Comparison of ENCODE assay signal across 19 cellular contexts in genomic region chr9:29928072-29928471, GRCh38.
A peak's percentile ranks its signal among the peaks of the same experiment; 100 is the strongest.
DNase-seq lines count a peak whose midpoint lies in the region; ATAC-seq, FAIRE-seq and TF ChIP-seq lines count a peak whose summit lies in the region.
"Had no signal": no experiment of that assay in that cellular context is flagged by ENCODE, and none has a peak within 500 bp of the region (broad histone marks: within the 10 kb centered on the region; RNA-seq: fewer than 3 reads in every experiment).

No MANE protein-coding gene starts in this region.

- H3K9me3 ChIP-seq in HepG2 (ENCODE audit: low read length): no peaks in the 10 kb centered on the region
- H3K9me3 ChIP-seq in right lobe of liver: no peaks in the 10 kb centered on the region
- H3K9me3 ChIP-seq in H1 (ENCODE audit: insufficient read depth in 2 of 2, low read depth in 1 of 2, low read length in 1 of 2): no peaks in the 10 kb centered on the region
- H3K9me3 ChIP-seq in neural progenitor cell (ENCODE audit: low read depth): no peaks in the 10 kb centered on the region
- peaks cover 28% of the 10 kb centered on the region for H3K9me3 ChIP-seq in left ventricle myocardium inferior (replicated peaks)
- H3K9me3 ChIP-seq: HAP-1 had no signal

- no peak for TF ChIP-seq POLR2A in HepG2 (IDR thresholded peaks at IDR 0.05; ENCODE audit: insufficient read depth in 1 of 2, low read depth in 2 of 2, low read length in 2 of 2)
- TF ChIP-seq POLR2A in right lobe of liver (IDR thresholded peaks at IDR 0.05): no peak
- TF ChIP-seq POLR2A in H1 (IDR thresholded peaks at IDR 0.05; ENCODE audit: control extremely low read depth in 1 of 2, low read depth in 2 of 2, low read length in 2 of 2): no peak

- no peak overlapping the region for H3K56ac ChIP-seq in H1 (replicated peaks; ENCODE audit: insufficient read length, low read depth, low read length)

- no peak for TF ChIP-seq RAD21 in HepG2 (CRISPR knock-in tag; IDR thresholded peaks at IDR 0.05)
- TF ChIP-seq RAD21 in H1 (IDR thresholded peaks at IDR 0.05 in 1 of 2, conservative IDR thresholded peaks at IDR 0.05 in 1 of 2; ENCODE audit: low read depth in 2 of 2, low read length in 2 of 2): no peak

- TF ChIP-seq CTCF in HepG2 (CRISPR knock-in tag; IDR thresholded peaks at IDR 0.05) (no peak), right lobe of liver (IDR thresholded peaks at IDR 0.05) (no peak), H1 (IDR thresholded peaks at IDR 0.05; ENCODE audit: control extremely low read depth in 1 of 3, insufficient read depth in 1 of 3, low read depth in 1 of 3, low read length in 3 of 3) (no peak), neural progenitor cell (IDR thresholded peaks at IDR 0.05) (no peak), left ventricle myocardium inferior (IDR thresholded peaks at IDR 0.05; ENCODE audit: borderline replicate concordance) (no peak), mesothelial cell of epicardium (IDR thresholded peaks at IDR 0.05; ENCODE audit: unreplicated experiment) (no peak)

- in situ Hi-C loops in HepG2 (cut with HindIII; ENCODE audit: extremely low pct_ligation_motif_present, low pct_unique_long_range_greater_than_20kb): no loop called here

- H3K27ac Mint-ChIP-seq in neural progenitor cell (no peak overlapping the region), mesothelial cell of epicardium (no peak overlapping the region)
- H3K27ac Mint-ChIP-seq: CD4-positive, alpha-beta memory T cell; GM23338; HFFc6 had no signal

- H3K4me1 Mint-ChIP-seq in neural progenitor cell (peaks cover 2% of the 10 kb centered on the region), mesothelial cell of epicardium (peaks cover 15% of the 10 kb centered on the region)
- H3K4me1 Mint-ChIP-seq: CD4-positive, alpha-beta memory T cell; GM23338 had no signal

- no peak overlapping the region for H3K18ac ChIP-seq in H1 (ENCODE audit: extremely low read depth, low read length)

- no peak overlapping the region for H4K91ac ChIP-seq in H1 (replicated peaks; ENCODE audit: insufficient read length, low read length)

- no peaks in the 10 kb centered on the region for H4K20me1 ChIP-seq in HepG2 (ENCODE audit: insufficient read depth, low read length)
- no peaks in the 10 kb centered on the region for H4K20me1 ChIP-seq in H1 (replicated peaks in 1 of 2; ENCODE audit: control insufficient read depth in 1 of 2, insufficient read depth in 2 of 2, low read length in 2 of 2)
- no peaks in the 10 kb centered on the region for H4K20me1 ChIP-seq in neural progenitor cell (ENCODE audit: low read depth)

- CTCF ChIA-PET in HepG2 (lab: Yijun Ruan, JAX; ENCODE audit: low intra/inter-chr PET ratio, low total read pairs) (no interaction called here), H1 (lab: Charles Lee; ENCODE audit: partially characterized antibody) (no interaction called here)

- H3K27me3 ChIP-seq in HepG2 (ENCODE audit: control insufficient read depth in 1 of 2, insufficient read depth in 2 of 2, low read length in 2 of 2) (no peaks in the 10 kb centered on the region), right lobe of liver (no peaks in the 10 kb centered on the region), H1 (replicated peaks in 1 of 4; ENCODE audit: control insufficient read depth in 3 of 4, extremely low read depth in 1 of 4, insufficient read depth in 3 of 4, low read length in 3 of 4) (no peaks in the 10 kb centered on the region), neural progenitor cell (no peaks in the 10 kb centered on the region), left ventricle myocardium inferior (ENCODE audit: low read depth) (no peaks in the 10 kb centered on the region)

- H3K4me3 ChIP-seq in HepG2 (replicated peaks in 1 of 3; ENCODE audit: insufficient read depth in 1 of 3, low read depth in 2 of 3, low read length in 3 of 3) (no peak overlapping the region), right lobe of liver (no peak overlapping the region), H1 (ENCODE audit: extremely low read depth in 1 of 4, insufficient read depth in 2 of 4, low read depth in 3 of 4, low read length in 4 of 4) (no peak overlapping the region), neural progenitor cell (no peak overlapping the region), left ventricle myocardium inferior (no peak overlapping the region)
- H3K4me3 ChIP-seq: GM23338, HAP-1 had no signal

- no peak overlapping the region for H4K5ac ChIP-seq in H1 (ENCODE audit: insufficient read length, low read depth, low read length)

- no peak overlapping the region for H3K14ac ChIP-seq in H1 (ENCODE audit: insufficient read length)

- no peak overlapping the region for H3K4me2 ChIP-seq in HepG2 (ENCODE audit: low read depth, low read length)
- no peak overlapping the region for H3K4me2 ChIP-seq in H1 (ENCODE audit: insufficient read depth in 1 of 2, low read depth in 2 of 2, low read length in 2 of 2)
- no peak overlapping the region for H3K4me2 ChIP-seq in neural progenitor cell
- H3K4me2 ChIP-seq: GM23338 had no signal

- H3K79me2 ChIP-seq in HepG2 (ENCODE audit: insufficient read depth, low read length) (no peaks in the 10 kb centered on the region), H1 (ENCODE audit: control insufficient read depth in 1 of 2, insufficient read depth in 2 of 2, low read length in 2 of 2) (no peaks in the 10 kb centered on the region), neural progenitor cell (ENCODE audit: low read depth) (no peaks in the 10 kb centered on the region)

- H3K27me3 Mint-ChIP-seq in neural progenitor cell (ENCODE audit: insufficient read depth, low read depth) (peaks cover 2% of the 10 kb centered on the region), mesothelial cell of epicardium (ENCODE audit: low read depth) (no peaks in the 10 kb centered on the region)
- H3K27me3 Mint-ChIP-seq: CD4-positive, alpha-beta memory T cell had no signal

- no peak for ATAC-seq in HepG2
- ATAC-seq in right lobe of liver: no peak
- ATAC-seq: GM23338 had no signal

- no peak for FAIRE-seq in HepG2 (lab: Jason Lieb, UNC)
- no peak for FAIRE-seq in H1 (lab: Jason Lieb, UNC)
- FAIRE-seq: GM12891, GM18507, H54 had no signal

- H3K4me1 ChIP-seq in HepG2 (ENCODE audit: insufficient read depth, low read length): no peaks in the 10 kb centered on the region
- H3K4me1 ChIP-seq in right lobe of liver: no peaks in the 10 kb centered on the region
- no peaks in the 10 kb centered on the region for H3K4me1 ChIP-seq in H1 (replicated peaks in 1 of 4; ENCODE audit: control insufficient read depth in 3 of 4, insufficient read depth in 4 of 4, low read length in 3 of 4)
- no peaks in the 10 kb centered on the region for H3K4me1 ChIP-seq in neural progenitor cell
- no peaks in the 10 kb centered on the region for H3K4me1 ChIP-seq in left ventricle myocardium inferior
- H3K4me1 ChIP-seq: HAP-1 had no signal

- H4K8ac ChIP-seq in H1 (ENCODE audit: extremely low read depth, insufficient read depth, low read length): no peak overlapping the region

- no peaks in the 10 kb centered on the region for H3K23me2 ChIP-seq in H1 (ENCODE audit: low read depth, low read length)

- H3F3A ChIP-seq in neural progenitor cell (ENCODE audit: low read depth): no peaks in the 10 kb centered on the region

- H2BK20ac ChIP-seq in H1 (ENCODE audit: low read length): no peak overlapping the region

- H3K27ac ChIP-seq in HepG2 (ENCODE audit: extremely low read length, insufficient read depth, low read length) (no peak overlapping the region), right lobe of liver (no peak overlapping the region), H1 (ENCODE audit: low read depth, low read length) (no peak overlapping the region), neural progenitor cell (no peak overlapping the region), left ventricle myocardium inferior (replicated peaks) (no peak overlapping the region)

- no TSS peak for BruUV-seq in HepG2 (replicated peaks; lab: Mats Ljungman, UMichigan)

- TF ChIP-seq EP300 in HepG2 (IDR thresholded peaks at IDR 0.05; ENCODE audit: low read depth in 2 of 2, low read length in 2 of 2) (no peak), HepG2 (CRISPR knock-in tag; IDR thresholded peaks at IDR 0.05; ENCODE audit: borderline replicate concordance) (no peak), H1 (IDR thresholded peaks at IDR 0.05; ENCODE audit: borderline replicate concordance in 1 of 2, low read depth in 2 of 2, low read length in 2 of 2) (no peak)

- no peak overlapping the region for H2BK12ac ChIP-seq in H1 (ENCODE audit: low read depth, low read length)

- no peak overlapping the region for H2AK5ac ChIP-seq in H1 (ENCODE audit: low read depth, low read length)

- H3K36me3 ChIP-seq in HepG2 (replicated peaks in 1 of 2; ENCODE audit: control insufficient read depth in 1 of 2, insufficient read depth in 2 of 2, low read length in 2 of 2) (no peaks in the 10 kb centered on the region), right lobe of liver (no peaks in the 10 kb centered on the region), H1 (ENCODE audit: control insufficient read depth in 2 of 4, insufficient read depth in 4 of 4, low read length in 3 of 4) (no peaks in the 10 kb centered on the region), neural progenitor cell (no peaks in the 10 kb centered on the region), left ventricle myocardium inferior (no peaks in the 10 kb centered on the region)
- H3K36me3 ChIP-seq: HAP-1 had no signal

- no peak overlapping the region for H2AFZ ChIP-seq in HepG2 (ENCODE audit: low read length)
- peak overlapping the region; percentile 17; the same call in 1 of the 2 replicates for H2AFZ ChIP-seq in H1 (ENCODE audit: low read length)
- no peak overlapping the region for H2AFZ ChIP-seq in neural progenitor cell (replicated peaks)
- H2AFZ ChIP-seq: GM23338 had no signal

- H3K9ac ChIP-seq in HepG2 (ENCODE audit: insufficient read depth, low read depth, low read length) (no peak overlapping the region), H1 (replicated peaks in 1 of 4; ENCODE audit: extremely low read depth in 1 of 4, low read depth in 3 of 4, low read length in 3 of 4) (no peak overlapping the region), neural progenitor cell (no peak overlapping the region)

- H3K36me3 Mint-ChIP-seq in neural progenitor cell: no peaks in the 10 kb centered on the region
- H3K36me3 Mint-ChIP-seq in mesothelial cell of epicardium: no peaks in the 10 kb centered on the region
- H3K36me3 Mint-ChIP-seq: CD4-positive, alpha-beta memory T cell had no signal

- H2BK5ac ChIP-seq in H1 (ENCODE audit: low read depth, low read length): no peak overlapping the region

- H3K4ac ChIP-seq in H1 (replicated peaks; ENCODE audit: insufficient read length, low read depth, low read length): no peak overlapping the region

- POLR2A ChIA-PET in HepG2 (lab: Yijun Ruan, JAX): no interaction called here
- POLR2A ChIA-PET in H1 (lab: Charles Lee; ENCODE audit: partially characterized antibody): no interaction called here

- no peak overlapping the region for H3K23ac ChIP-seq in H1 (ENCODE audit: insufficient read length)

- H2BK15ac ChIP-seq in H1 (ENCODE audit: low read length): no peak overlapping the region

- DNase-seq in HepG2 (ENCODE audit: low spot score): no peak
- DNase-seq in right lobe of liver: no peak
- no peak for DNase-seq in H1 (ENCODE audit: low read depth in 1 of 2, low spot score in 2 of 2)
- peak; percentile 2 for DNase-seq in neural progenitor cell (ENCODE audit: low spot score)
- no peak for DNase-seq in left ventricle myocardium inferior
- no peak for DNase-seq in mesothelial cell of epicardium (ENCODE audit: low spot score in 2 of 2, unreplicated experiment in 2 of 2)
- DNase-seq: C1 segment of cervical spinal cord; Calu3; CD4-positive, alpha-beta memory T cell; COR-L47; DMS53; DMS79 treated with DMSO at 0.1 percent for 48 hours; GF-D8; HFFc6 had no signal

- H3K4me3 Mint-ChIP-seq in neural progenitor cell (no peak overlapping the region), mesothelial cell of epicardium (no peak overlapping the region)
- H3K4me3 Mint-ChIP-seq: CD4-positive, alpha-beta memory T cell; GM23338; HFFc6 had no signal

- no peaks in the 10 kb centered on the region for H3K79me1 ChIP-seq in H1 (ENCODE audit: low read depth, low read length)

- H3K9me3 Mint-ChIP-seq in neural progenitor cell (peaks cover 2% of the 10 kb centered on the region), mesothelial cell of epicardium (peaks cover 3% of the 10 kb centered on the region)
- H3K9me3 Mint-ChIP-seq: GM23338, HFFc6 had no signal

- WGBS in HepG2 (ENCODE audit: low lambda C conversion rate): 12% methylated on average over 5 of the region's 5 CpGs
- 51% methylated on average over 5 of the region's 5 CpGs for WGBS in right lobe of liver (ENCODE audit: insufficient coverage, low coverage, low lambda C conversion rate, missing lambda C conversion rate)
- WGBS in H1 (ENCODE audit: extremely low coverage in 1 of 2, insufficient coverage in 1 of 2, insufficient read length in 1 of 2, insufficient replicate concordance in 2 of 2, low coverage in 1 of 2, low lambda C conversion rate in 2 of 2, missing lambda C conversion rate in 1 of 2), 2 experiments: 90% methylated on average over 5 of the region's 5 CpGs; no CpG with 5 or more reads in 1 of the 2 experiments

- no peak overlapping the region for H2BK120ac ChIP-seq in H1 (replicated peaks; ENCODE audit: low read depth, low read length)

- intact Hi-C loops in HepG2 (cut with micrococcal nuclease; ENCODE audit: unreplicated experiment): no loop called here
- intact Hi-C loops in right lobe of liver (cut with DNase I): no loop called here
- intact Hi-C loops in left ventricle myocardium inferior (cut with micrococcal nuclease): no loop called here
